ENCODE assay signal across 8 cellular contexts in genomic region chr4:185811509-185812364, GRCh38. TPM values are rescaled to one million over a fixed set of nuclear protein-coding genes. Genes with fewer than 3 reads are reported as not detected.
A peak's percentile ranks its signal among the peaks of the same experiment; 100 is the strongest.
DNase-seq lines count a peak whose midpoint lies in the region; ATAC-seq, FAIRE-seq and TF ChIP-seq lines count a peak whose summit lies in the region.

Gene SORBS2 (minus strand): TSS chr4:185812194. CDS start chr4:185690571, 121,623 bp downstream.

- peak; percentile 76 for DNase-seq in Caki2 (ENCODE audit: low read depth)
- DNase-seq in RPMI7951 (ENCODE audit: low read depth) = peak; percentile 52
- peak; percentile 31 to 83 for DNase-seq in fibroblast of lung (ENCODE audit: low read depth in 2 of 2)
- DNase-seq in nephron progenitor cell = peak; percentile 34
- DNase-seq in SIG-M5 treated with dmso at 0.1 percent for 504 hours (lab: John Stamatoyannopoulos, UW; ENCODE audit: unreplicated experiment) = no peak
- no peak for DNase-seq in urothelium cell line (ENCODE audit: low spot score)

- H2AFZ ChIP-seq in fibroblast of lung (ENCODE audit: low read length) = no peak within 1 kb of the TSS

- no peak for FAIRE-seq in urothelium cell line (lab: Jason Lieb, UNC)

- H3K9me3 ChIP-seq in fibroblast of lung (ENCODE audit: control insufficient read depth, insufficient read depth, low read depth, low read length) = no peaks in the 10 kb centered on the region

- H3K4me2 ChIP-seq in fibroblast of lung (ENCODE audit: extremely low read depth, insufficient read depth, low read length) = no peak within 1 kb of the TSS

- H3K27me3 ChIP-seq in fibroblast of lung (ENCODE audit: control insufficient read depth, insufficient read depth, low read length) = no peaks in the 10 kb centered on the region

- H3K27ac ChIP-seq in fibroblast of lung (ENCODE audit: insufficient read depth, low read length) = no peak within 1 kb of the TSS

- H3K27me3 Mint-ChIP-seq in nephron progenitor cell (ENCODE audit: low read depth, poor library complexity) = peaks cover 10% of the 10 kb centered on the region

- no peak within 1 kb of the TSS for H3K4me3 ChIP-seq in fibroblast of lung (replicated peaks in 1 of 4; ENCODE audit: control extremely low read depth in 1 of 4, insufficient read depth in 1 of 4, low read depth in 3 of 4, low read length in 4 of 4)

- ATAC-seq in GM19467 (IDR thresholded peaks at IDR 0.05; ENCODE audit: unreplicated experiment) (peak; percentile 88), HG03558 (IDR thresholded peaks at IDR 0.05; ENCODE audit: extremely low read depth, unreplicated experiment) (peak; percentile 72)

- H3K36me3 ChIP-seq in fibroblast of lung (ENCODE audit: control insufficient read depth, insufficient read depth, low read length) = no peaks in the 10 kb centered on the region

- peaks cover 56% of the 10 kb centered on the region for H3K4me1 Mint-ChIP-seq in nephron progenitor cell

- no peak within 1 kb of the TSS for H3K9ac ChIP-seq in fibroblast of lung (ENCODE audit: insufficient read depth, low read length)

- TF ChIP-seq CTCF in fibroblast of lung (conservative IDR thresholded peaks at IDR 0.05 in 1 of 2, IDR thresholded peaks at IDR 0.05 in 1 of 2; ENCODE audit: low read depth in 1 of 2, low read length in 2 of 2) (no peak), nephron progenitor cell (IDR thresholded peaks at IDR 0.05) (no peak)

- no peaks in the 10 kb centered on the region for H3K36me3 Mint-ChIP-seq in nephron progenitor cell (ENCODE audit: low read depth)

- peak within 1 kb of the TSS; percentile 96 for H3K27ac Mint-ChIP-seq in nephron progenitor cell

- H3K9me3 Mint-ChIP-seq in nephron progenitor cell = no peaks in the 10 kb centered on the region

- in situ Hi-C loops in Caki2 (cut with HindIII; ENCODE audit: low pct_unique_long_range_greater_than_20kb, low sequenced_read_pairs) = no loop called here

- H3K4me1 ChIP-seq in fibroblast of lung (ENCODE audit: control insufficient read depth, extremely low read depth, insufficient read depth, low read length) = no peaks in the 10 kb centered on the region

- H3K79me2 ChIP-seq in fibroblast of lung (ENCODE audit: control insufficient read depth, insufficient read depth, low read length) = no peaks in the 10 kb centered on the region

- H3K4me3 Mint-ChIP-seq in nephron progenitor cell = peak within 1 kb of the TSS; percentile 76

- no peaks in the 10 kb centered on the region for H4K20me1 ChIP-seq in fibroblast of lung (ENCODE audit: control insufficient read depth, extremely low read depth, insufficient read depth, low read length)

RNA-seq across cellular contexts. Expression of gene SORBS2, which starts in this region (rescaled TPM):
- total RNA-seq in Caki2 (2014; rRNA removed; shearing (Covaris generic); ENCODE audit: low replicate concordance) = 12.8 and 17.3 TPM in 2 replicates
- 11.8 and 17.3 TPM in 2 replicates for total RNA-seq in RPMI7951 (2014; rRNA removed; shearing (Covaris generic))
- total RNA-seq in fibroblast of lung = 0.26 and 0.33 TPM in 2 replicates
- 0.27 and 3.0 TPM in 2 replicates for polyA plus RNA-seq in fibroblast of lung
- 0.08 and 1.7 TPM in 2 replicates for polyA plus RNA-seq in fibroblast of lung (2012)
- polyA minus RNA-seq in fibroblast of lung (ENCODE audit: low replicate concordance) = 11.4 TPM in 1 of 2 replicates, not detected in the other

Comparison
In these comparisons a context has a peak if more than half of its experiments do, and no peak if none do; other contexts are left out.
1. DNase-seq: peak in Caki2 (single experiment), RPMI7951 (single experiment), fibroblast of lung (2 of 2) and nephron progenitor cell (single experiment); none in SIG-M5 treated with dmso at 0.1 percent for 504 hours (single experiment) and urothelium cell line (single experiment).